Comparison of ENCODE assay signal across 31 cellular contexts in the genomic region with DNA sequence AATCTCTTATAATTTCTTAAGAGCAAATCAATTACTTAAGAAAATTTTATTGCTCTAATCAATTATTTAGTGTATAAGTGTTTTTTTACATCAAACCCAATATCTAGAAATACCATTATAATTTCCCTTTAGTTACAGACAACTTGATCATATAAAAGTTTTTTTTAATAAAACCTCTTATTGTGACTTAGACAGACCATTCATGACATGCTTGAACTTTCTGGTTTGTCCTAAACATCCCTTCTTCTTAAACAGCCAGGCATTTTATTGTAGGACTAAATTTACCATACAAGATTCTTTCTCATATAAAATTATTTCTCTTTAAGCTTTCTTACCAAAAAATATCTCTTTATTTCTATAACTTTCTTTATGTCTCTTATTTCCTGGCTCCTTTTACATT.
"Had no signal": no experiment of that assay in that cellular context is flagged by ENCODE, and none has a peak within 500 bp of the region (broad histone marks: within the 10 kb centered on the region; RNA-seq: fewer than 3 reads in every experiment).

No MANE protein-coding gene starts in this region.

- H3K27ac Mint-ChIP-seq: activated CD4-positive, alpha-beta memory T cell treated with anti-CD3 and anti-CD28 coated beads for 36 hours; activated CD4-positive, alpha-beta T cell treated with anti-CD3 and anti-CD28 coated beads for 36 hours; activated CD4-positive, alpha-beta T cell treated with anti-CD3 and anti-CD28 coated beads, Interleukin-2, amount 10 ng/mL, durations not matched to agents 24 days and 14 days; activated CD8-positive, alpha-beta memory T cell treated with anti-CD3 and anti-CD28 coated beads, Interleukin-2, amount 10 ng/mL, durations not matched to agents 7 days and 5 days; activated CD8-positive, alpha-beta T cell treated with anti-CD3 and anti-CD28 coated beads, Interleukin-2, amount 10 ng/mL, durations not matched to agents 7 days and 5 days; activated naive CD4-positive, alpha-beta T cell treated with anti-CD3 and anti-CD28 coated beads for 36 hours; activated naive CD4-positive, alpha-beta T cell treated with anti-CD3 and anti-CD28 coated beads, Interleukin-2, amount 50 U/mL, for 72 hours; activated naive CD8-positive, alpha-beta T cell treated with anti-CD3 and anti-CD28 coated beads, Interleukin-2, amount 10 ng/mL, durations not matched to agents 7 days and 5 days; activated T-helper 1 cell treated with anti-CD3 and anti-CD28 coated beads, Interleukin-12 subunit alpha, Interleukin-12 subunit beta, Interleukin-2, Interleukin-4 antibody, amounts not matched to agents 30 ng/mL and 10 ng/mL and 1 ng/mL, durations not matched to agents 14 hours and 24 hours and 36 hours; activated T-helper 2 cell treated with anti-CD3 and anti-CD28 coated beads, Interferon-gamma antibody, Interleukin-2, Interleukin-4, amounts not matched to agents 10 μg/mL and 5 μg/mL and 100 μg/mL, durations not matched to agents 14 hours and 24 hours and 36 hours; brain had no signal

- ATAC-seq: activated CD4-positive, alpha-beta T cell treated with anti-CD3 and anti-CD28 coated beads for 36 hours; activated CD8-positive, alpha-beta memory T cell treated with anti-CD3 and anti-CD28 coated beads, Interleukin-2, amount 10 ng/mL, durations not matched to agents 7 days and 5 days; activated CD8-positive, alpha-beta T cell treated with anti-CD3 and anti-CD28 coated beads, Interleukin-2, amount 10 ng/mL, durations not matched to agents 7 days and 5 days; activated naive CD4-positive, alpha-beta T cell treated with anti-CD3 and anti-CD28 coated beads, Interleukin-2, amount 50 U/mL, for 72 hours had no signal

- FAIRE-seq: endothelial cell of umbilical vein, frontal cortex had no signal

- H3K4me1 ChIP-seq: ascending aorta, breast epithelium, colonic mucosa, esophagus squamous epithelium had no signal

- H3K9me3 ChIP-seq: colonic mucosa had no signal

- H3K4me3 Mint-ChIP-seq: activated CD4-positive, alpha-beta memory T cell treated with anti-CD3 and anti-CD28 coated beads for 36 hours; activated CD4-positive, alpha-beta T cell treated with anti-CD3 and anti-CD28 coated beads for 36 hours; activated CD4-positive, alpha-beta T cell treated with anti-CD3 and anti-CD28 coated beads, Interleukin-2, amount 10 ng/mL, durations not matched to agents 24 days and 14 days; activated CD8-positive, alpha-beta memory T cell treated with anti-CD3 and anti-CD28 coated beads, Interleukin-2, amount 10 ng/mL, durations not matched to agents 7 days and 5 days; activated CD8-positive, alpha-beta T cell treated with anti-CD3 and anti-CD28 coated beads, Interleukin-2, amount 10 ng/mL, durations not matched to agents 7 days and 5 days; activated naive CD4-positive, alpha-beta T cell treated with anti-CD3 and anti-CD28 coated beads for 36 hours; activated naive CD8-positive, alpha-beta T cell treated with anti-CD3 and anti-CD28 coated beads, Interleukin-2, amount 10 ng/mL, durations not matched to agents 7 days and 5 days; activated T-helper 1 cell treated with anti-CD3 and anti-CD28 coated beads, Interleukin-12 subunit alpha, Interleukin-12 subunit beta, Interleukin-2, Interleukin-4 antibody, amounts not matched to agents 30 ng/mL and 10 ng/mL and 1 ng/mL, durations not matched to agents 14 hours and 24 hours and 36 hours; brain had no signal

- DNase-seq: activated CD4-positive, alpha-beta memory T cell treated with anti-CD3 and anti-CD28 coated beads for 36 hours; activated CD4-positive, alpha-beta T cell treated with anti-CD3 and anti-CD28 coated beads for 36 hours; activated CD4-positive, alpha-beta T cell treated with anti-CD3 and anti-CD28 coated beads, Interleukin-2, amount 10 ng/mL, durations not matched to agents 24 days and 14 days; activated CD4-positive, CD25-positive, alpha-beta regulatory T cell; activated CD4-positive, CD25-positive, alpha-beta regulatory T cell treated with anti-CD3 and anti-CD28 coated beads, Interleukin-2, amount 50 U/mL, for 72 hours; activated CD8-positive, alpha-beta memory T cell treated with anti-CD3 and anti-CD28 coated beads, Interleukin-2, amount 10 ng/mL, durations not matched to agents 7 days and 5 days; activated CD8-positive, alpha-beta memory T cell treated with anti-CD3 and anti-CD28 coated beads, Interleukin-2, amount 50 U/mL, for 4 hours; activated CD8-positive, alpha-beta T cell treated with anti-CD3 and anti-CD28 coated beads, Interleukin-2, amount 10 ng/mL, durations not matched to agents 7 days and 5 days; activated effector memory CD4-positive, alpha-beta T cell treated with anti-CD3 and anti-CD28 coated beads, Interleukin-2, amount 50 U/mL, for 16 hours; activated naive CD4-positive, alpha-beta T cell treated with anti-CD3 and anti-CD28 coated beads for 36 hours; activated naive CD8-positive, alpha-beta T cell treated with anti-CD3 and anti-CD28 coated beads, Interleukin-2, amount 10 ng/mL, durations not matched to agents 7 days and 5 days; activated T-cell treated with anti-CD3 and anti-CD28 coated beads, Interleukin-2, amount 50 U/mL, for 1 hour; activated T-cell treated with anti-CD3 and anti-CD28 coated beads, Interleukin-2, amount 50 U/mL, for 48 hours; central memory CD4-positive, alpha-beta T cell; cerebellar nuclear complex; colonic mucosa; effector CD8-positive, alpha-beta T cell; esophagus squamous epithelium; foreskin fibroblast; head of caudate nucleus; hippocampal formation had no signal

- H3K27me3 ChIP-seq: ascending aorta, breast epithelium, cardiac muscle cell, colonic mucosa, esophagus squamous epithelium had no signal

- H3K36me3 ChIP-seq: ascending aorta, breast epithelium, cardiac muscle cell, colonic mucosa, esophagus squamous epithelium had no signal

- H3K4me3 ChIP-seq: ascending aorta, breast epithelium, cardiac muscle cell, colonic mucosa, esophagus squamous epithelium had no signal

- H3K36me3 Mint-ChIP-seq: activated CD8-positive, alpha-beta memory T cell treated with anti-CD3 and anti-CD28 coated beads, Interleukin-2, amount 10 ng/mL, durations not matched to agents 7 days and 5 days; activated naive CD8-positive, alpha-beta T cell treated with anti-CD3 and anti-CD28 coated beads, Interleukin-2, amount 10 ng/mL, durations not matched to agents 7 days and 5 days; brain had no signal

- H3K27me3 Mint-ChIP-seq: activated CD4-positive, alpha-beta memory T cell treated with anti-CD3 and anti-CD28 coated beads for 36 hours; activated CD4-positive, alpha-beta T cell treated with anti-CD3 and anti-CD28 coated beads for 36 hours; activated CD8-positive, alpha-beta memory T cell treated with anti-CD3 and anti-CD28 coated beads, Interleukin-2, amount 10 ng/mL, durations not matched to agents 7 days and 5 days; brain had no signal

- H3K27ac ChIP-seq: ascending aorta, breast epithelium, cardiac muscle cell, colonic mucosa, epithelial cell of prostate, esophagus squamous epithelium had no signal

- H3K4me1 Mint-ChIP-seq: activated CD4-positive, alpha-beta T cell treated with anti-CD3 and anti-CD28 coated beads, Interleukin-2, amount 10 ng/mL, durations not matched to agents 24 days and 14 days; activated naive CD8-positive, alpha-beta T cell treated with anti-CD3 and anti-CD28 coated beads, Interleukin-2, amount 10 ng/mL, durations not matched to agents 7 days and 5 days; brain had no signal
